8 cellular contexts compared by ENCODE assay signal in the genomic region with DNA sequence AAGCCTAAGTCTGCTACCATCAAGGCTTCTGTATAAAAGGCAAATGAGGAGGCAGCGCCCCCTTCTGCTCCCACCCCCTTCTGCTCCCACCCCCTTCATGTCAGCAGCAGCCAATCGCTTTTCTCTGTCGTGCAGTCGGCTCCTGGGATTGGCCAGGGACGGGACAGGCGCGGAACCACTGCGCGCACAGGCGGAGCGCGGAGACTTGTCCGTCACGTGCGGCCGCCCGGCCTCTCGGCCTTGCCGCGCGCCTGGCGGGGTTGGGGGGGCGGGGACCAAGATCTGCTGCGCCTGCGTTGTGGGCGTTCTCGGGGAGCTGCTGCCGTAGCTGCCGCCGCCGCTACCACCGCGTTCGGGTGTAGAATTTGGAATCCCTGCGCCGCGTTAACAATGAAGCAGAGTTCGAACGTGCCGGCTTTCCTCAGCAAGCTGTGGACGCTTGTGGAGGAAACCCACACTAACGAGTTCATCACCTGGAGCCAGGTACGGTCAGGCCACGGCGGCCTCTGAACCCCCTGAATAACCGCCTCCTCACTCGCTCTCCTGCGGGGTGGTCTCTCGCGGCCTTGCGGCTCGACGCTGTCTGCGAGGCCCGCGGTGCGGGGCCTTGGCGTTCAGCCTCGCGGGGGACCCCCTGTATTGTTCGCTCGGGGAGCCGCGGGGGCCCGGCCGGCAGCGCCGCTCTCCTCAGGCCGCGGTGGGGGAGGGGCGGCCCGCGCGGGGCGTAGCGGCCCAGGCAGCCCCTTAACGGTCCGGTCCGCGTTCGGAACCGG. TPM values are rescaled to one million over a fixed set of nuclear protein-coding genes. Genes with fewer than 3 reads are reported as not detected.
DNase-seq lines count a peak whose midpoint lies in the region; ATAC-seq and TF ChIP-seq lines count a peak whose summit lies in the region.

TSS of gene HSF2 (plus strand) at position 305 of the 773 bp plus-strand sequence. CDS start at position 391, 86 bp downstream.

- H3K36me3 Mint-ChIP-seq in activated naive CD8-positive, alpha-beta T cell treated with anti-CD3 and anti-CD28 coated beads, Interleukin-2, amount 50 U/mL, for 24 hours (ENCODE audit: low read depth): peaks cover 9% of the 10 kb centered on the region
- peaks cover 15% of the 10 kb centered on the region for H3K36me3 Mint-ChIP-seq in type B pancreatic cell

- DNase-seq in NCI-H1417 (lab: John Stamatoyannopoulos, UW) (peak; percentile 95 to 98 (median 97)), SW 1271 (lab: John Stamatoyannopoulos, UW) (peak; percentile 92 to 95), cardiac septum (ENCODE audit: low spot score) (peak; percentile 99), pons (ENCODE audit: low spot score) (peak; percentile 98), type B pancreatic cell (ENCODE audit: extremely low spot score, unreplicated experiment) (peak; percentile 94)
- peak; percentile 90 for DNase-seq in activated naive CD8-positive, alpha-beta T cell treated with anti-CD3 and anti-CD28 coated beads, Interleukin-2, amount 50 U/mL, for 24 hours

- H3K4me3 Mint-ChIP-seq in activated naive CD8-positive, alpha-beta T cell treated with anti-CD3 and anti-CD28 coated beads, Interleukin-2, amount 50 U/mL, for 24 hours: peak within 1 kb of the TSS; percentile 93
- H3K4me3 Mint-ChIP-seq in type B pancreatic cell: peak within 1 kb of the TSS; percentile 97

- intact Hi-C loops in cardiac septum (cut with DNase I): loop anchor here (1.0 kb wide), 1 partner anchor 72 kb away; the partner anchor contains the start of gene SERINC1

- TF ChIP-seq CTCF in GM12873 (IDR thresholded peaks at IDR 0.05; ENCODE audit: insufficient read depth, low read depth, low read length, missing control alignments) (peak; percentile 20), type B pancreatic cell (conservative IDR thresholded peaks at IDR 0.05) (peak; percentile 35)

- H3K4me1 Mint-ChIP-seq in activated naive CD8-positive, alpha-beta T cell treated with anti-CD3 and anti-CD28 coated beads, Interleukin-2, amount 50 U/mL, for 24 hours: peaks cover 44% of the 10 kb centered on the region
- peaks cover 24% of the 10 kb centered on the region for H3K4me1 Mint-ChIP-seq in type B pancreatic cell (ENCODE audit: unreplicated experiment)

- H3K27me3 Mint-ChIP-seq in activated naive CD8-positive, alpha-beta T cell treated with anti-CD3 and anti-CD28 coated beads, Interleukin-2, amount 50 U/mL, for 24 hours: no peaks in the 10 kb centered on the region
- no peaks in the 10 kb centered on the region for H3K27me3 Mint-ChIP-seq in type B pancreatic cell

- peak; percentile 99 for ATAC-seq in HG02759 (IDR thresholded peaks at IDR 0.05; ENCODE audit: unreplicated experiment)
- peak; percentile 99 for ATAC-seq in activated naive CD8-positive, alpha-beta T cell treated with anti-CD3 and anti-CD28 coated beads, Interleukin-2, amount 50 U/mL, for 24 hours

- H3K9me3 Mint-ChIP-seq in activated naive CD8-positive, alpha-beta T cell treated with anti-CD3 and anti-CD28 coated beads, Interleukin-2, amount 50 U/mL, for 24 hours: no peaks in the 10 kb centered on the region
- H3K9me3 Mint-ChIP-seq in type B pancreatic cell: no peaks in the 10 kb centered on the region

- H3K27ac Mint-ChIP-seq in activated naive CD8-positive, alpha-beta T cell treated with anti-CD3 and anti-CD28 coated beads, Interleukin-2, amount 50 U/mL, for 24 hours: peak within 1 kb of the TSS; percentile 94
- peak within 1 kb of the TSS; percentile 95 for H3K27ac Mint-ChIP-seq in type B pancreatic cell

RNA-seq across cellular contexts. Expression of gene HSF2, which starts in this region (rescaled TPM):
- total RNA-seq in cardiac septum (16.8 TPM), type B pancreatic cell (ENCODE audit: low replicate concordance) (10.1 and 22.5 TPM in 2 replicates)

Comparison
In these comparisons a context has a peak if more than half of its experiments do, and no peak if none do; other contexts are left out.
1. Peak in every context shown above with its lines: DNase-seq and ATAC-seq.